Comparison of ENCODE assay signal across 23 cellular contexts in the genomic region with DNA sequence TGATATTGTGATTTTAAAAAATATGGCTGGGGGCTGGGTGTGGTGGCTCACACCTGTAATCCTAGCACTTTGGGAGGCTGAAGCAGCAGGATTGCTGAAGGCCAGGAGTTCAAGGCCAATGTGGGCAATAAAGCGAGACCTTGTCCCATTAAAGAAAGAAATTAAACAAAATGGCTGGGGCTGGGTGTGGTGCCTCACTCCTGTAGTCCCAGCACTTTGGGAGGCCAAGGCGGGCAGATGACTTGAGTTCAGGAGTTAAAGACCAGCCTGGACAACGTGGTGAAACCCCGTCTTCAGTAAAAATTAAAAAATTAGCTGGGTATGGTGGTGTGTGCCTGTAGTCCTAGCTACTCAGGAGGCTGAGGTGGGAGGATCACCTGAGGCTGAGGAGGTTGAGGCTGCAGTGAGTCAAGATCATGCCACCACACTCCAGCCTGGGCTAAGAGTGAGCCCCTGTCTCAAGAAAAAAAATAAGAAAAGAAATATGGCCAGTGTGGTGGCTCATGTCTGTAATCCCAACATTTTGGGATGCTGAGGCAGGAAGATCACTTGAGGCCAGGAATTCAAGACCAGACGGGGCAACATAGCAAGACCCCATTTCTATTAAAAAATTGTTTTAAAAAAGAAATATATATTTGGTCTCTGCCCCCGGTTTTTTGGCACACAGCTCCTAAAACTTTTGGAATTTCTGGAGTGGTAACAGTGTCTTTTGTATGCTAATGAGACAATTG.
"Had no signal": no experiment of that assay in that cellular context is flagged by ENCODE, and none has a peak within 500 bp of the region (broad histone marks: within the 10 kb centered on the region; RNA-seq: fewer than 3 reads in every experiment).

No MANE protein-coding gene starts in this region.

- H3K9me3 Mint-ChIP-seq: naive thymus-derived CD4-positive, alpha-beta T cell had no signal

- H3K27ac ChIP-seq: coronary artery, dorsolateral prefrontal cortex, esophagus muscularis mucosa, foreskin keratinocyte, gastroesophageal sphincter, heart left ventricle, hepatocyte, left lung, lower lobe of right lung had no signal

- H3K27ac Mint-ChIP-seq: naive thymus-derived CD4-positive, alpha-beta T cell had no signal

- ATAC-seq: foreskin keratinocyte; gastroesophageal sphincter; heart left ventricle; left cardiac atrium; left lung; left ventricle myocardium superior; lower lobe of right lung; naive thymus-derived CD4-positive, alpha-beta T cell had no signal

- H3K4me2 ChIP-seq: hepatocyte had no signal

- H3K27me3 Mint-ChIP-seq: naive thymus-derived CD4-positive, alpha-beta T cell had no signal

- H3K4me3 ChIP-seq: coronary artery, dorsolateral prefrontal cortex, esophagus muscularis mucosa, gastroesophageal sphincter, heart left ventricle, hepatocyte, left lung, lower lobe of right lung had no signal

- H2AFZ ChIP-seq: hepatocyte had no signal

- H3K9me3 ChIP-seq: esophagus muscularis mucosa, gastroesophageal sphincter, heart left ventricle, left lung, lower lobe of right lung had no signal

- H3K79me2 ChIP-seq: hepatocyte had no signal

- FAIRE-seq: colon, endothelial cell of umbilical vein, frontal cortex, islet of Langerhans, keratinocyte had no signal

- DNase-seq: dermis blood vessel endothelial cell; dorsolateral prefrontal cortex; effector CD4-positive, alpha-beta T cell; effector memory CD4-positive, alpha-beta T cell; foreskin keratinocyte; heart left ventricle; hypothalamus; left cardiac atrium; left lung; left ventricle myocardium superior; lower lobe of right lung; mesenchymal stem cell; midbrain; naive thymus-derived CD4-positive, alpha-beta T cell had no signal

- H3K4me3 Mint-ChIP-seq: naive thymus-derived CD4-positive, alpha-beta T cell had no signal

- H3K27me3 ChIP-seq: dorsolateral prefrontal cortex, esophagus muscularis mucosa, foreskin keratinocyte, gastroesophageal sphincter, heart left ventricle, hepatocyte, left lung had no signal
